ENCODE assay signal across 22 cellular contexts in genomic region chr7:23486002-23486773, GRCh38. TPM values are rescaled to one million over a fixed set of nuclear protein-coding genes. Genes with fewer than 3 reads are reported as not detected.
DNase-seq lines count a peak whose midpoint lies in the region; ATAC-seq and TF ChIP-seq lines count a peak whose summit lies in the region.
"Had no signal": no experiment of that assay in that cellular context is flagged by ENCODE, and none has a peak within 500 bp of the region (broad histone marks: within the 10 kb centered on the region; RNA-seq: fewer than 3 reads in every experiment).

No MANE protein-coding gene starts in this region.

- H3K4ac ChIP-seq in mesendoderm (ENCODE audit: low read depth, low read length), result peak overlapping the region; percentile 55

- H4K8ac ChIP-seq in mesendoderm (ENCODE audit: low read depth, low read length), result no peak overlapping the region

- H3K36me3 ChIP-seq in H7 (replicated peaks; ENCODE audit: control insufficient read depth, insufficient read depth, low read length), result no peaks in the 10 kb centered on the region; the same call in 1 of the 2 replicates
- no peaks in the 10 kb centered on the region for H3K36me3 ChIP-seq in Panc1 (ENCODE audit: control insufficient read depth, insufficient read depth, low read length)
- H3K36me3 ChIP-seq in mesendoderm (ENCODE audit: control insufficient read depth, insufficient read depth, low read length), result no peaks in the 10 kb centered on the region
- H3K36me3 ChIP-seq in WERI-Rb-1, result no peaks in the 10 kb centered on the region
- H3K36me3 ChIP-seq: SJSA1 had no signal

- H3K56ac ChIP-seq in mesendoderm (ENCODE audit: low read length), result peak overlapping the region; percentile 73

- H3K18ac ChIP-seq in mesendoderm (ENCODE audit: low read length), result no peak overlapping the region

- H2AK5ac ChIP-seq in mesendoderm (ENCODE audit: low read length), result no peak overlapping the region

- H3K27me3 Mint-ChIP-seq in type B pancreatic cell, result no peaks in the 10 kb centered on the region

- no TSS peak for BruUV-seq in Panc1 (replicated peaks; lab: Mats Ljungman, UMichigan)

- H3K4me1 ChIP-seq in Panc1 (ENCODE audit: control insufficient read depth, insufficient read depth, low read length) (peaks cover 4% of the 10 kb centered on the region), mesendoderm (ENCODE audit: control insufficient read depth, low read depth, low read length) (peaks cover 2% of the 10 kb centered on the region)

- H3K9me3 Mint-ChIP-seq in type B pancreatic cell, result no peaks in the 10 kb centered on the region
- H3K9me3 Mint-ChIP-seq: HFFc6 had no signal

- no peak for ATAC-seq in Panc1
- ATAC-seq: GM12878 had no signal

- no peak overlapping the region for H3K4me2 ChIP-seq in mesendoderm (ENCODE audit: low read length)
- H3K4me2 ChIP-seq: KMS-11, PC-9 had no signal

- peak overlapping the region; percentile 42 for H3K9ac ChIP-seq in mesendoderm (ENCODE audit: low read length)
- H3K9ac ChIP-seq: GM23248, KMS-11 had no signal

- H2BK15ac ChIP-seq in mesendoderm (replicated peaks; ENCODE audit: low read depth), result no peak overlapping the region

- H3K4me1 Mint-ChIP-seq in type B pancreatic cell (ENCODE audit: unreplicated experiment), result peaks cover 8% of the 10 kb centered on the region

- intact Hi-C loops in Panc1 (cut with micrococcal nuclease; ENCODE audit: unreplicated experiment), result no loop called here

- H3K4me3 Mint-ChIP-seq in type B pancreatic cell, result no peak overlapping the region
- H3K4me3 Mint-ChIP-seq: HFFc6 had no signal

- no peaks in the 10 kb centered on the region for H3K9me3 ChIP-seq in Panc1 (ENCODE audit: control insufficient read depth, insufficient read depth, low read depth, low read length)
- no peaks in the 10 kb centered on the region for H3K9me3 ChIP-seq in WERI-Rb-1 (ENCODE audit: severe bottlenecking)
- H3K9me3 ChIP-seq: SJSA1 had no signal

- DNase-seq in H7 (peak; percentile 53), Panc1 (ENCODE audit: low read depth, low spot score) (no peak), mesendoderm (peak; percentile 78), type B pancreatic cell (ENCODE audit: extremely low spot score, unreplicated experiment) (no peak), foreskin melanocyte (no peak), WERI-Rb-1 (no peak), T-helper 9 cell (no peak)
- DNase-seq: ACHN, AML-193, DMS 273 treated with DMSO at 0.1 percent for 48 hours, GF-D8, GM23248, HFFc6, NCI-H1417 treated with DMSO at 0.1 percent for 48 hours, NCI-H2029, NCI-H345, NCI-H524 treated with DMSO at 0.1 percent for 48 hours, PC-9 had no signal

- peaks cover 2% of the 10 kb centered on the region for H3K36me3 Mint-ChIP-seq in type B pancreatic cell

- H3K27ac ChIP-seq in Panc1 (ENCODE audit: low read length) (0 out of 2 replicates have a peak overlapping the region, but pooled peaks have one; percentile 41), mesendoderm (ENCODE audit: low read depth, low read length) (peak overlapping the region; percentile 55), WERI-Rb-1 (no peak overlapping the region)
- H3K27ac ChIP-seq: C4-2B, GM23248, KMS-11, PC-9, SJSA1 had no signal

- POLR2A ChIA-PET in Panc1 (lab: Charles Lee), result interaction anchor here (0.6 kb wide), 1 partner anchor 26 kb away, joined by 3 read pairs; no protein-coding TSS in a partner anchor

- WGBS in mesendoderm (ENCODE audit: extremely low coverage, insufficient coverage, low lambda C conversion rate), result no CpG with 5 or more reads among the region's 13 CpGs

- H3K27me3 ChIP-seq in H7 (ENCODE audit: control insufficient read depth, insufficient read depth, low read length) (no peaks in the 10 kb centered on the region), Panc1 (ENCODE audit: control insufficient read depth, insufficient read depth, low read length) (no peaks in the 10 kb centered on the region), mesendoderm (ENCODE audit: insufficient read depth, low read length, poor library complexity) (no peaks in the 10 kb centered on the region), WERI-Rb-1 (ENCODE audit: insufficient read depth, low read depth, severe bottlenecking) (no peaks in the 10 kb centered on the region)

- no peaks in the 10 kb centered on the region for H3K79me1 ChIP-seq in mesendoderm (ENCODE audit: low read length)

- CTCF ChIA-PET in Panc1 (lab: Charles Lee), result no interaction called here

- H2BK5ac ChIP-seq in mesendoderm (ENCODE audit: low read length), result no peak overlapping the region

- no peak overlapping the region for H4K5ac ChIP-seq in mesendoderm (ENCODE audit: low read length)

- in situ Hi-C loops in Panc1 (cut with HindIII; ENCODE audit: low pct_unique_long_range_greater_than_20kb, low sequenced_read_pairs), result no loop called here

- H3K27ac Mint-ChIP-seq in type B pancreatic cell, result peak overlapping the region; percentile 6
- H3K27ac Mint-ChIP-seq: HFFc6 had no signal

- H3K23ac ChIP-seq in mesendoderm (ENCODE audit: low read length), result no peak overlapping the region

- H3K79me2 ChIP-seq in mesendoderm (ENCODE audit: control insufficient read depth, insufficient read depth, low read length), result no peaks in the 10 kb centered on the region

- H3K4me3 ChIP-seq in H7 (ENCODE audit: insufficient read depth, low read depth, low read length) (no peak overlapping the region), Panc1 (ENCODE audit: low read depth in 2 of 2, low read length in 2 of 2) (no peak overlapping the region), mesendoderm (ENCODE audit: low read length) (no peak overlapping the region), WERI-Rb-1 (ENCODE audit: low read depth, low read length) (no peak overlapping the region)
- H3K4me3 ChIP-seq: GM12878, GM23248, PC-9, SJSA1 had no signal

- TF ChIP-seq CTCF in Panc1 (IDR thresholded peaks at IDR 0.05), result no peak
- TF ChIP-seq CTCF in type B pancreatic cell (conservative IDR thresholded peaks at IDR 0.05), result no peak
- no peak for TF ChIP-seq CTCF in WERI-Rb-1 (IDR thresholded peaks at IDR 0.05; ENCODE audit: low read depth, low read length)

- H2BK120ac ChIP-seq in mesendoderm (ENCODE audit: low read depth, low read length), result no peak overlapping the region

RNA-seq across cellular contexts. Expression of gene IGF2BP3, which starts 15.9 kb away (rescaled TPM):
- total RNA-seq in H7 (2014; rRNA removed; shearing (Covaris generic)), result 75.6 and 108 TPM in 2 replicates
- total RNA-seq in Panc1 (2021; ENCODE audit: unreplicated experiment), result 80.2 TPM
- polyA plus RNA-seq in Panc1 (2012; ENCODE audit: insufficient read length), result 47.4 TPM
- polyA plus RNA-seq in mesendoderm (2013, experiment 1 of 2), result 53.9 TPM
- polyA plus RNA-seq in mesendoderm (2013, experiment 2 of 2), result 54.3 TPM
- total RNA-seq in type B pancreatic cell (ENCODE audit: low replicate concordance), result 99.3 and 107 TPM in 2 replicates

RNA-seq across cellular contexts. Expression of gene TRA2A, which starts 45.6 kb away (rescaled TPM):
- 23.2 and 24.9 TPM in 2 replicates for total RNA-seq in H7 (2014; rRNA removed; shearing (Covaris generic))
- total RNA-seq in Panc1 (2021; ENCODE audit: unreplicated experiment), result 106 TPM
- 63.3 TPM for polyA plus RNA-seq in Panc1 (2012; ENCODE audit: insufficient read length)
- polyA plus RNA-seq in mesendoderm (2013, experiment 1 of 2), result 100 TPM
- polyA plus RNA-seq in mesendoderm (2013, experiment 2 of 2), result 100.0 TPM
- 97.9 and 116 TPM in 2 replicates for total RNA-seq in type B pancreatic cell (ENCODE audit: low replicate concordance)

Comparison
In these comparisons a context has a peak if more than half of its experiments do, and no peak if none do; other contexts are left out.
1. DNase-seq: peak in H7 (single experiment) and mesendoderm (single experiment); none in Panc1 (single experiment), type B pancreatic cell (single experiment), foreskin melanocyte (single experiment), WERI-Rb-1 (single experiment) and T-helper 9 cell (single experiment).